Comparison of ENCODE assay signal across 12 cellular contexts in genomic region chr13:44271915-44272341, GRCh38.
DNase-seq lines count a peak whose midpoint lies in the region; ATAC-seq and TF ChIP-seq lines count a peak whose summit lies in the region.
"Had no signal": no experiment of that assay in that cellular context is flagged by ENCODE, and none has a peak within 500 bp of the region (broad histone marks: within the 10 kb centered on the region; RNA-seq: fewer than 3 reads in every experiment).

No MANE protein-coding gene starts in this region.

- in situ Hi-C loops in gastrocnemius medialis (cut with MboI; ENCODE audit: low sequenced_read_pairs in 4 of 4) = no loop called here

- no peaks in the 10 kb centered on the region for H3K9me3 ChIP-seq in CD4-positive, alpha-beta memory T cell (ENCODE audit: control insufficient read depth in 1 of 2, low read length in 2 of 2)
- no peaks in the 10 kb centered on the region for H3K9me3 ChIP-seq in right atrium auricular region
- H3K9me3 ChIP-seq in gastrocnemius medialis = no peaks in the 10 kb centered on the region

- no peak overlapping the region for H3K27ac ChIP-seq in CD4-positive, alpha-beta memory T cell (ENCODE audit: low read depth, low read length)
- H3K27ac ChIP-seq in right atrium auricular region (peak overlapping the region; percentile 58 to 78), gastrocnemius medialis (peak overlapping the region; percentile 81 to 97 (median 93))

- H3K36me3 Mint-ChIP-seq in CD4-positive, alpha-beta memory T cell = peaks cover 14 to 15% of the 10 kb centered on the region in 2 donors
- H3K36me3 Mint-ChIP-seq in activated T-cell treated with anti-CD3 and anti-CD28 coated beads, Interleukin-2, amount 50 U/mL, for 72 hours (ENCODE audit: insufficient read depth in 2 of 2) = peaks cover 5% of the 10 kb centered on the region in 2 donors

- H3K27ac Mint-ChIP-seq in CD4-positive, alpha-beta memory T cell = peak overlapping the region in 4 of 7 donors; percentile 55 to 86 (median 70)
- no peak overlapping the region for H3K27ac Mint-ChIP-seq in activated T-cell treated with anti-CD3 and anti-CD28 coated beads, Interleukin-2, amount 50 U/mL, for 72 hours
- H3K27ac Mint-ChIP-seq: activated CD8-positive, alpha-beta memory T cell treated with anti-CD3 and anti-CD28 coated beads, Interleukin-2, amount 10 ng/mL, durations not matched to agents 7 days and 5 days; nephron had no signal

- DNase-seq in CD4-positive, alpha-beta memory T cell = no peak
- DNase-seq in anterior cingulate cortex (lab: John Stamatoyannopoulos, UW) = peak in 38 of 58 donors; percentile 6 to 74 (median 32)
- DNase-seq in right atrium auricular region (ENCODE audit: low spot score) = no peak
- DNase-seq in gastrocnemius medialis = peak; percentile 50 to 84
- no peak for DNase-seq in DMS153 (lab: John Stamatoyannopoulos, UW)
- no peak for DNase-seq in activated T-cell treated with anti-CD3 and anti-CD28 coated beads, Interleukin-2, amount 50 U/mL, for 72 hours
- DNase-seq: activated CD8-positive, alpha-beta memory T cell treated with anti-CD3 and anti-CD28 coated beads, Interleukin-2, amount 10 ng/mL, durations not matched to agents 7 days and 5 days; Calu3; central memory CD4-positive, alpha-beta T cell had no signal

- intact Hi-C loops in CD4-positive, alpha-beta memory T cell (cut with micrococcal nuclease) = loop anchor here (5.0 to 10.0 kb wide), 3 partner anchors 80 to 643 kb away; no protein-coding TSS in a partner anchor
- intact Hi-C loops in gastrocnemius medialis (cut with DNase I; ENCODE audit: low total_unique reads) = loop anchor here (1.0 to 2.0 kb wide), 4 partner anchors 25 to 43 kb away; no protein-coding TSS in a partner anchor

- peaks cover 1 to 8% of the 10 kb centered on the region in 2 donors for H3K27me3 Mint-ChIP-seq in CD4-positive, alpha-beta memory T cell
- H3K27me3 Mint-ChIP-seq in activated T-cell treated with anti-CD3 and anti-CD28 coated beads, Interleukin-2, amount 50 U/mL, for 72 hours (ENCODE audit: low read depth) = peaks cover 6% of the 10 kb centered on the region

- TF ChIP-seq POLR2A in gastrocnemius medialis (IDR thresholded peaks at IDR 0.05) = no peak

- TF ChIP-seq CTCF in right atrium auricular region (IDR thresholded peaks at IDR 0.05) (no peak), gastrocnemius medialis (IDR thresholded peaks at IDR 0.05 in 4 of 5, conservative IDR thresholded peaks at IDR 0.05 in 1 of 5) (no peak)

- peaks cover 15 to 28% (median 21%) of the 10 kb centered on the region in 4 donors for H3K4me1 Mint-ChIP-seq in CD4-positive, alpha-beta memory T cell
- H3K4me1 Mint-ChIP-seq in activated T-cell treated with anti-CD3 and anti-CD28 coated beads, Interleukin-2, amount 50 U/mL, for 72 hours (ENCODE audit: low read depth) = peaks cover 71% of the 10 kb centered on the region

- CTCF ChIA-PET in CD4-positive, alpha-beta memory T cell (lab: Charles Lee; ENCODE audit: partially characterized antibody) = interaction anchor here (1.3 kb wide), 1 partner anchor 9 kb away, joined by 4 read pairs; no protein-coding TSS in a partner anchor

- H3K4me3 Mint-ChIP-seq in CD4-positive, alpha-beta memory T cell = no peak overlapping the region
- H3K4me3 Mint-ChIP-seq in activated T-cell treated with anti-CD3 and anti-CD28 coated beads, Interleukin-2, amount 50 U/mL, for 72 hours = peak overlapping the region in 1 of 2 donors; percentile 14
- H3K4me3 Mint-ChIP-seq: activated CD8-positive, alpha-beta memory T cell treated with anti-CD3 and anti-CD28 coated beads, Interleukin-2, amount 10 ng/mL, durations not matched to agents 7 days and 5 days; nephron had no signal

- POLR2A ChIA-PET in CD4-positive, alpha-beta memory T cell (lab: Charles Lee; ENCODE audit: partially characterized antibody) = no interaction called here

- H3K4me3 ChIP-seq in CD4-positive, alpha-beta memory T cell (ENCODE audit: low read length in 2 of 2) = no peak overlapping the region
- H3K4me3 ChIP-seq in right atrium auricular region = no peak overlapping the region
- H3K4me3 ChIP-seq in gastrocnemius medialis = no peak overlapping the region

- no peaks in the 10 kb centered on the region for H3K36me3 ChIP-seq in CD4-positive, alpha-beta memory T cell (ENCODE audit: insufficient read depth, low read length)
- H3K36me3 ChIP-seq in right atrium auricular region (no peaks in the 10 kb centered on the region), gastrocnemius medialis (no peaks in the 10 kb centered on the region)

- H3K27me3 ChIP-seq in CD4-positive, alpha-beta memory T cell (ENCODE audit: insufficient read depth, low read length) = no peaks in the 10 kb centered on the region
- no peaks in the 10 kb centered on the region for H3K27me3 ChIP-seq in right atrium auricular region
- H3K27me3 ChIP-seq in gastrocnemius medialis = no peaks in the 10 kb centered on the region

- H3K9me3 Mint-ChIP-seq in CD4-positive, alpha-beta memory T cell = peaks cover 0 to 13% (median 4%) of the 10 kb centered on the region in 8 donors
- peaks cover 6 to 7% of the 10 kb centered on the region in 2 donors for H3K9me3 Mint-ChIP-seq in activated T-cell treated with anti-CD3 and anti-CD28 coated beads, Interleukin-2, amount 50 U/mL, for 72 hours
- H3K9me3 Mint-ChIP-seq: nephron had no signal

- H3K4me1 ChIP-seq in CD4-positive, alpha-beta memory T cell (ENCODE audit: insufficient read depth, low read length) = peaks cover 16% of the 10 kb centered on the region
- H3K4me1 ChIP-seq in right atrium auricular region (peaks cover 0 to 38% of the 10 kb centered on the region in 2 donors), gastrocnemius medialis (peaks cover 44 to 51% of the 10 kb centered on the region in 2 donors)

- ATAC-seq in gastrocnemius medialis = peak; percentile 78 to 80
- no peak for ATAC-seq in HG03025 (IDR thresholded peaks at IDR 0.05; ENCODE audit: low FRiP score, unreplicated experiment)
- ATAC-seq in activated T-cell treated with anti-CD3 and anti-CD28 coated beads, Interleukin-2, amount 50 U/mL, for 72 hours (replicated peaks in 1 of 2) = no peak
- ATAC-seq in HG03097 (IDR thresholded peaks at IDR 0.05; ENCODE audit: low FRiP score, unreplicated experiment) = no peak
- ATAC-seq: activated CD8-positive, alpha-beta memory T cell treated with anti-CD3 and anti-CD28 coated beads, Interleukin-2, amount 10 ng/mL, durations not matched to agents 7 days and 5 days had no signal

Comparison
In these comparisons a context has a peak if more than half of its experiments do, and no peak if none do; other contexts are left out.
1. DNase-seq: peak in anterior cingulate cortex (38 of 58) and gastrocnemius medialis (2 of 2); none in CD4-positive, alpha-beta memory T cell (0 of 5), right atrium auricular region (single experiment), DMS153 (single experiment) and activated T-cell treated with anti-CD3 and anti-CD28 coated beads, Interleukin-2, amount 50 U/mL, for 72 hours (0 of 2).
2. ATAC-seq: peak in gastrocnemius medialis (2 of 2); none in HG03025 (single experiment), activated T-cell treated with anti-CD3 and anti-CD28 coated beads, Interleukin-2, amount 50 U/mL, for 72 hours (0 of 2) and HG03097 (single experiment).